2 cellular contexts compared by ENCODE assay signal in genomic region chr3:50623840-50624474, GRCh38.
TF ChIP-seq lines count a peak whose summit lies in the region.

No MANE protein-coding gene starts in this region.

TF ChIP-seq in HCT116, 20 proteins besides CTCF, POLR2A, EP300 and RAD21:
- TF ChIP-seq ZNF274 (IDR thresholded peaks at IDR 0.05; ENCODE audit: low read depth, low read length): no peak
- no peak for TF ChIP-seq SIN3A (IDR thresholded peaks at IDR 0.05; ENCODE audit: low read depth)
- no peak for TF ChIP-seq ATF3 (IDR thresholded peaks at IDR 0.05)
- TF ChIP-seq ZBTB33 (IDR thresholded peaks at IDR 0.05; ENCODE audit: extremely low read depth, insufficient replicate concordance, low read length): no peak
- no peak for TF ChIP-seq REST (IDR thresholded peaks at IDR 0.05; ENCODE audit: low read depth)
- TF ChIP-seq FOSL1 (IDR thresholded peaks at IDR 0.05; ENCODE audit: low read depth): no peak
- no peak for TF ChIP-seq EGR1 (IDR thresholded peaks at IDR 0.05; ENCODE audit: low read depth)
- no peak for TF ChIP-seq YY1 (IDR thresholded peaks at IDR 0.05; ENCODE audit: extremely low read depth, insufficient replicate concordance, low read depth, low read length)
- no peak for TF ChIP-seq CEBPB (IDR thresholded peaks at IDR 0.05; ENCODE audit: low read depth)
- no peak for TF ChIP-seq MAX (IDR thresholded peaks at IDR 0.05)
- TF ChIP-seq EZH2 (IDR thresholded peaks at IDR 0.05): no peak
- TF ChIP-seq SP1 (IDR thresholded peaks at IDR 0.05; ENCODE audit: low read depth): no peak
- TF ChIP-seq TCF7L2 (IDR thresholded peaks at IDR 0.05; ENCODE audit: borderline replicate concordance, extremely low read depth, insufficient read depth, insufficient read length): no peak
- TF ChIP-seq ZFX (IDR thresholded peaks at IDR 0.05): no peak

TF ChIP-seq in HEK293T, 16 proteins besides CTCF, POLR2A, EP300 and RAD21:
- no peak for TF ChIP-seq ARNT (IDR thresholded peaks at IDR 0.05)
- no peak for TF ChIP-seq NFRKB (IDR thresholded peaks at IDR 0.05)
- TF ChIP-seq L3MBTL2 (conservative IDR thresholded peaks at IDR 0.05): no peak
- no peak for TF ChIP-seq PKNOX1 (IDR thresholded peaks at IDR 0.05)
- no peak for TF ChIP-seq LEF1 (IDR thresholded peaks at IDR 0.05; ENCODE audit: borderline replicate concordance)
- no peak for TF ChIP-seq CTBP1 (IDR thresholded peaks at IDR 0.05; ENCODE audit: borderline replicate concordance)
